In genomic region chr4:6351246-6352000, GRCh38 we compare ENCODE assay signal across 5 cellular contexts.
"Had no signal": no experiment of that assay in that cellular context is flagged by ENCODE, and none has a peak within 500 bp of the region (broad histone marks: within the 10 kb centered on the region; RNA-seq: fewer than 3 reads in every experiment).

No MANE protein-coding gene starts in this region.

- H3K4me2 ChIP-seq: GM23338 had no signal

- H3K9me3 Mint-ChIP-seq: GM23338, H9 had no signal

- H3K27ac Mint-ChIP-seq: GM23338, H9 had no signal

- DNase-seq: H9, HCEC 1CT, IMR-90 had no signal

- H3K4me3 Mint-ChIP-seq: GM23338, H9 had no signal

- H2AFZ ChIP-seq: GM23338 had no signal

- H3K4me3 ChIP-seq: GM23338, K562 had no signal

- H3K4me1 Mint-ChIP-seq: GM23338 had no signal

- ATAC-seq: GM23338, K562 had no signal
